23 cellular contexts compared by ENCODE assay signal in the genomic region with DNA sequence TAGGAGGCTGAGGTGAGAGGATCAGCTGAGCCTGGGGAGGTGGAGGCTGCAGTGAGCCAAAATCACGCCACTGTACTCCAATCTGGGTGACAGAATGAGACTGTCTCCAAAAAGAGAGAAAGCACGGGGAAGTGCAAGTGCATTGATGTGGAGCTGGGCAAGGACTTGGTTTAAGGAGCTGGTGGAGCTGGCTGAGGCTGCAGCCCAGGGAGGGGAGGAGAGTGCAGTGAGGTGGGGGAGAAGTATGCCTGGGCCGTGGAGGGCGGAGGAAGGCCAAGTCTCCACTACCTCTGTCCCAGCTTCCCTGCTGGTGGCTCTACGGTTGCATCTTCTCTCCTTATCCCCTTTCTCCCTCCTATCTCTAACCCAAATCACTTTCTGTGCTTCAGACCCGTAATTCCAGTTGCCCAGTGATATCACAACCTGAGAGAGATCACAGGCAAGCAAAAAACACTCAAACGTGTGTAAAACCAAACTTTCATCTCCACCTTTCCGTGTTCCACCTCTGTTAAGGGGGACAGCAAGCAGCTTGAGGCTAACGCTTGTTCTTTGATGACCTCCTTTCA. TPM values are rescaled to one million over a fixed set of nuclear protein-coding genes. Genes with fewer than 3 reads are reported as not detected.
DNase-seq lines count a peak whose midpoint lies in the region; ATAC-seq, FAIRE-seq and TF ChIP-seq lines count a peak whose summit lies in the region.
"Had no signal": no experiment of that assay in that cellular context is flagged by ENCODE, and none has a peak within 500 bp of the region (broad histone marks: within the 10 kb centered on the region; RNA-seq: fewer than 3 reads in every experiment).

No MANE protein-coding gene starts in this region.

- no peaks in the 10 kb centered on the region for H3K27me3 Mint-ChIP-seq in activated CD4-positive, alpha-beta T cell treated with anti-CD3 and anti-CD28 coated beads for 36 hours
- H3K27me3 Mint-ChIP-seq in astrocyte (ENCODE audit: low read depth, unreplicated experiment) (no peaks in the 10 kb centered on the region), glutamatergic neuron (ENCODE audit: unreplicated experiment) (peaks cover 7% of the 10 kb centered on the region)

- no peak overlapping the region for H3K4me3 Mint-ChIP-seq in activated CD4-positive, alpha-beta T cell treated with anti-CD3 and anti-CD28 coated beads for 36 hours
- H3K4me3 Mint-ChIP-seq in astrocyte (ENCODE audit: unreplicated experiment) (no peak overlapping the region), glutamatergic neuron (ENCODE audit: unreplicated experiment) (no peak overlapping the region)

- H2AFZ ChIP-seq in GM23248 = no peak overlapping the region
- H2AFZ ChIP-seq in astrocyte (ENCODE audit: low read depth, low read length) = no peak overlapping the region
- H2AFZ ChIP-seq: hepatocyte had no signal

- H3K79me2 ChIP-seq in GM23248 (ENCODE audit: insufficient read depth) (peaks cover 18% of the 10 kb centered on the region; the same call in 1 of the 2 replicates), astrocyte (ENCODE audit: insufficient read depth, low read length) (peaks cover 20% of the 10 kb centered on the region)
- H3K79me2 ChIP-seq: hepatocyte had no signal

- WGBS in GM23248 (ENCODE audit: low coverage in 1 of 2, low lambda C conversion rate in 2 of 2, missing lambda C conversion rate in 2 of 2), 2 experiments = 85 to 90% methylated on average over 9 of the region's 9 CpGs

- H3K4me1 ChIP-seq in GM23248 (ENCODE audit: insufficient read depth) (peaks cover 8% of the 10 kb centered on the region), astrocyte (ENCODE audit: insufficient read depth, low read length) (no peaks in the 10 kb centered on the region), upper lobe of right lung (peaks cover 19% of the 10 kb centered on the region)
- H3K4me1 ChIP-seq: Caco-2, foreskin keratinocyte, prostate gland had no signal

- H3K9me3 Mint-ChIP-seq in activated CD4-positive, alpha-beta T cell treated with anti-CD3 and anti-CD28 coated beads for 36 hours (ENCODE audit: low read depth) = no peaks in the 10 kb centered on the region
- H3K9me3 Mint-ChIP-seq in astrocyte (ENCODE audit: unreplicated experiment) = peaks cover 2% of the 10 kb centered on the region
- peaks cover 4% of the 10 kb centered on the region for H3K9me3 Mint-ChIP-seq in glutamatergic neuron (ENCODE audit: unreplicated experiment)

- H3K27ac ChIP-seq in GM23248 (peak overlapping the region; percentile 67), astrocyte (ENCODE audit: low read depth, low read length) (no peak overlapping the region), upper lobe of right lung (no peak overlapping the region)
- H3K27ac ChIP-seq: 22Rv1, cardiac muscle cell, foreskin keratinocyte, KMS-11, prostate gland had no signal

- no peak overlapping the region for H3K4me3 ChIP-seq in GM23248
- no peak overlapping the region for H3K4me3 ChIP-seq in astrocyte (ENCODE audit: insufficient read depth, low read depth, low read length)
- no peak overlapping the region for H3K4me3 ChIP-seq in upper lobe of right lung
- H3K4me3 ChIP-seq: cardiac muscle cell, hepatocyte, left ventricle myocardium inferior, mucosa of descending colon, prostate gland, thoracic aorta had no signal

- no peaks in the 10 kb centered on the region for H4K20me1 ChIP-seq in GM23248 (ENCODE audit: insufficient read depth)
- peaks cover 65% of the 10 kb centered on the region for H4K20me1 ChIP-seq in astrocyte (ENCODE audit: insufficient read depth, low read length)

- POLR2A ChIA-PET in activated CD4-positive, alpha-beta T cell treated with anti-CD3 and anti-CD28 coated beads for 36 hours (lab: Charles Lee) = interaction anchor here (0.6 kb wide), 1 partner anchor 565 kb away, joined by 6 read pairs; no protein-coding TSS in a partner anchor

- H3K4me1 Mint-ChIP-seq in activated CD4-positive, alpha-beta T cell treated with anti-CD3 and anti-CD28 coated beads for 36 hours = no peaks in the 10 kb centered on the region
- H3K4me1 Mint-ChIP-seq in astrocyte (ENCODE audit: low read depth, unreplicated experiment) = peaks cover 7% of the 10 kb centered on the region
- H3K4me1 Mint-ChIP-seq in glutamatergic neuron (ENCODE audit: low read depth, unreplicated experiment) = peaks cover 23% of the 10 kb centered on the region

- no peak for FAIRE-seq in astrocyte (lab: Jason Lieb, UNC)
- FAIRE-seq in urothelium cell line (lab: Jason Lieb, UNC) = no peak
- FAIRE-seq: GM12892 had no signal

- CTCF ChIA-PET in activated CD4-positive, alpha-beta T cell treated with anti-CD3 and anti-CD28 coated beads for 36 hours (lab: Charles Lee) = interaction anchor here (0.8 to 2.6 kb wide), 2 partner anchors 12 to 793 kb away, joined by 3 to 7 read pairs; no protein-coding TSS in a partner anchor

- TF ChIP-seq CTCF in astrocyte (IDR thresholded peaks at IDR 0.05; ENCODE audit: insufficient read depth, low read depth, low read length) (no peak), upper lobe of right lung (IDR thresholded peaks at IDR 0.05) (no peak), glutamatergic neuron (IDR thresholded peaks at IDR 0.05; ENCODE audit: partially characterized antibody, unreplicated experiment) (no peak)

- H3K36me3 Mint-ChIP-seq in activated CD4-positive, alpha-beta T cell treated with anti-CD3 and anti-CD28 coated beads for 36 hours (ENCODE audit: low read depth) = peaks cover 27% of the 10 kb centered on the region
- H3K36me3 Mint-ChIP-seq in astrocyte (ENCODE audit: low read depth, unreplicated experiment) = peaks cover 17% of the 10 kb centered on the region
- H3K36me3 Mint-ChIP-seq in glutamatergic neuron (ENCODE audit: unreplicated experiment) = peaks cover 7% of the 10 kb centered on the region

- H3K9me2 ChIP-seq in GM23248 (ENCODE audit: insufficient read depth) = no peaks in the 10 kb centered on the region

- ATAC-seq in activated CD4-positive, alpha-beta T cell treated with anti-CD3 and anti-CD28 coated beads for 36 hours = no peak
- ATAC-seq in upper lobe of right lung = no peak
- ATAC-seq: foreskin keratinocyte, mucosa of descending colon had no signal

- no peak overlapping the region for H3K4me2 ChIP-seq in GM23248 (ENCODE audit: unreplicated experiment)
- H3K4me2 ChIP-seq in astrocyte (ENCODE audit: low read length) = no peak overlapping the region
- H3K4me2 ChIP-seq: hepatocyte, KMS-11 had no signal

- H3K9me3 ChIP-seq in GM23248 (ENCODE audit: low read depth) (no peaks in the 10 kb centered on the region), astrocyte (ENCODE audit: insufficient read depth, low read depth, low read length) (no peaks in the 10 kb centered on the region), upper lobe of right lung (no peaks in the 10 kb centered on the region)
- H3K9me3 ChIP-seq: Caco-2, left ventricle myocardium inferior, mucosa of descending colon, prostate gland, thoracic aorta had no signal

- no peak for DNase-seq in activated CD4-positive, alpha-beta T cell treated with anti-CD3 and anti-CD28 coated beads for 36 hours
- DNase-seq in activated CD4-positive, alpha-beta T cell treated with anti-CD3 and anti-CD28 coated beads, Interleukin-2, amount 50 U/mL, for 4 hours = no peak
- no peak for DNase-seq in GM23248
- DNase-seq in astrocyte (ENCODE audit: low read depth) = no peak
- DNase-seq in mesenteric fat pad (ENCODE audit: low spot score) = peak; percentile 64
- DNase-seq in upper lobe of right lung = no peak
- DNase-seq in urothelium cell line (ENCODE audit: low spot score) = no peak
- no peak for DNase-seq in glutamatergic neuron
- DNase-seq: activated CD4-positive, CD25-positive, alpha-beta regulatory T cell treated with anti-CD3 and anti-CD28 coated beads, Interleukin-2, amount 50 U/mL, for 72 hours; Caco-2; DND-41; foreskin keratinocyte; left ventricle myocardium inferior; mucosa of descending colon; NCI-H1694 treated with DMSO at 0.1 percent for 48 hours; NCI-H748 treated with DMSO at 0.1 percent for 48 hours had no signal

- H3K9ac ChIP-seq in GM23248 = peak overlapping the region; percentile 53; the same call in 1 of the 2 replicates
- H3K9ac ChIP-seq in astrocyte (ENCODE audit: low read length) = no peak overlapping the region
- H3K9ac ChIP-seq: KMS-11 had no signal

- peak overlapping the region; percentile 45 for H3K27ac Mint-ChIP-seq in activated CD4-positive, alpha-beta T cell treated with anti-CD3 and anti-CD28 coated beads for 36 hours
- peak overlapping the region; percentile 73 for H3K27ac Mint-ChIP-seq in astrocyte (ENCODE audit: unreplicated experiment)
- H3K27ac Mint-ChIP-seq in glutamatergic neuron (ENCODE audit: unreplicated experiment) = no peak overlapping the region

- H3K36me3 ChIP-seq in GM23248 (ENCODE audit: low read depth) (peaks cover 63% of the 10 kb centered on the region), astrocyte (ENCODE audit: insufficient read depth, low read length) (peaks cover 66% of the 10 kb centered on the region), upper lobe of right lung (peaks cover 73% of the 10 kb centered on the region)

- in situ Hi-C loops in GM23248 (cut with MboI) = loop anchor here (25.0 kb wide), 1 partner anchor 244 kb away; no protein-coding TSS in a partner anchor

- intact Hi-C loops in activated CD4-positive, alpha-beta T cell treated with anti-CD3 and anti-CD28 coated beads for 36 hours (cut with DNase I, micrococcal nuclease) = no loop called here
- intact Hi-C loops in upper lobe of right lung (cut with DNase I) = no loop called here

- peaks cover 92% of the 10 kb centered on the region for H3F3A ChIP-seq in GM23248 (ENCODE audit: insufficient read depth)

- H3K27me3 ChIP-seq in GM23248 (replicated peaks; ENCODE audit: insufficient read depth) = no peaks in the 10 kb centered on the region
- H3K27me3 ChIP-seq in astrocyte (ENCODE audit: insufficient read depth, low read length) = no peaks in the 10 kb centered on the region
- no peaks in the 10 kb centered on the region for H3K27me3 ChIP-seq in upper lobe of right lung
- H3K27me3 ChIP-seq: cardiac muscle cell, foreskin keratinocyte, hepatocyte had no signal

RNA-seq across cellular contexts. Expression of a gene that starts 11.1 kb away (rescaled TPM):
- total RNA-seq in activated CD4-positive, alpha-beta T cell treated with anti-CD3 and anti-CD28 coated beads for 36 hours = 10 to 100 TPM; 29.4 TPM
- 44.8 and 45.5 TPM in 2 replicates for total RNA-seq in GM23248 (2014; rRNA removed; shearing (Covaris generic))
- polyA plus RNA-seq in GM23248 (2016; fragmentation: Nextera tagmentation; extraction: Ambion mirVana) = 22.2 and 25.1 TPM in 2 replicates
- total RNA-seq in astrocyte (14.5 and 16.8 TPM in 2 replicates), mesenteric fat pad (22.3 TPM), upper lobe of right lung (23.0 TPM), glutamatergic neuron (ENCODE audit: unreplicated experiment) (8.2 TPM)
